In genomic region chr4:6184169-6184568, GRCh38 we compare ENCODE assay signal across 17 cellular contexts. TPM values are rescaled to one million over a fixed set of nuclear protein-coding genes. Genes with fewer than 3 reads are reported as not detected.
DNase-seq lines count a peak whose midpoint lies in the region; ATAC-seq and TF ChIP-seq lines count a peak whose summit lies in the region.
"Had no signal": no experiment of that assay in that cellular context is flagged by ENCODE, and none has a peak within 500 bp of the region (broad histone marks: within the 10 kb centered on the region; RNA-seq: fewer than 3 reads in every experiment).

No MANE protein-coding gene starts in this region.

- no peak overlapping the region for H2AFZ ChIP-seq in mammary epithelial cell (ENCODE audit: low read depth, low read length)

- no peak overlapping the region for H3K27ac ChIP-seq in mammary epithelial cell (ENCODE audit: insufficient read depth, low read depth, low read length)
- H3K27ac ChIP-seq: ovary had no signal

- POLR2A ChIA-PET in activated CD4-positive, alpha-beta memory T cell treated with anti-CD3 and anti-CD28 coated beads, Interleukin-2, amount 10 ng/mL, durations not matched to agents 7 days and 5 days (lab: Charles Lee): interaction anchor here (1.0 to 21.3 kb wide), 8 partner anchors 8 to 49 kb away, joined by 3 to 568 read pairs (median 8); partner anchors contain the start of gene JAKMIP1

- H3K27ac Mint-ChIP-seq in activated T-cell treated with anti-CD3 and anti-CD28 coated beads, Interleukin-2, amount 50 U/mL, for 72 hours: peak overlapping the region; percentile 87
- H3K27ac Mint-ChIP-seq in activated CD4-positive, alpha-beta memory T cell treated with anti-CD3 and anti-CD28 coated beads, Interleukin-2, amount 10 ng/mL, durations not matched to agents 7 days and 5 days: peak overlapping the region; percentile 100

- TF ChIP-seq CTCF in mammary epithelial cell (conservative IDR thresholded peaks at IDR 0.05 in 1 of 2, IDR thresholded peaks at IDR 0.05 in 1 of 2; ENCODE audit: extremely low read depth in 1 of 2, insufficient read depth in 1 of 2, low read depth in 1 of 2, low read length in 2 of 2): no peak

- no peak overlapping the region for H3K9ac ChIP-seq in mammary epithelial cell (ENCODE audit: insufficient read depth, low read length)

- peaks cover 4 to 7% of the 10 kb centered on the region in 2 donors for H3K9me3 Mint-ChIP-seq in activated T-cell treated with anti-CD3 and anti-CD28 coated beads, Interleukin-2, amount 50 U/mL, for 72 hours
- peaks cover 7% of the 10 kb centered on the region for H3K9me3 Mint-ChIP-seq in activated CD4-positive, alpha-beta memory T cell treated with anti-CD3 and anti-CD28 coated beads, Interleukin-2, amount 10 ng/mL, durations not matched to agents 7 days and 5 days

- in situ Hi-C loops in mammary epithelial cell (cut with MboI; ENCODE audit: low sequenced_read_pairs in 2 of 2): no loop called here

- DNase-seq in activated T-cell treated with anti-CD3 and anti-CD28 coated beads, Interleukin-2, amount 50 U/mL, for 72 hours: no peak
- DNase-seq in activated T-cell treated with anti-CD3 and anti-CD28 coated beads, Interleukin-2, amount 50 U/mL, for 1 hour: no peak
- no peak for DNase-seq in activated CD4-positive, alpha-beta memory T cell treated with anti-CD3 and anti-CD28 coated beads, Interleukin-2, amount 10 ng/mL, durations not matched to agents 7 days and 5 days
- DNase-seq in putamen (ENCODE audit: low spot score) (peak; percentile 36), NCI-H345 treated with DMSO at 0.1 percent for 48 hours (lab: John Stamatoyannopoulos, UW; ENCODE audit: unreplicated experiment) (no peak), mammary epithelial cell (no peak)
- no peak for DNase-seq in stimulated activated CD4-positive, alpha-beta T cell treated with anti-CD3 and anti-CD28 coated beads, Interleukin-4, amount 100 ng/mL, for 4 hours
- DNase-seq: amygdala; Calu3; cerebellar nuclear complex; NCI-H146; NCI-H345; ovary; Right ventricle myocardium superior; stimulated activated CD4-positive, alpha-beta T cell treated with anti-CD3 and anti-CD28 coated beads, Interleukin-4, amount 100 ng/mL, for 1 hour; stimulated activated CD8-positive, alpha-beta memory T cell treated with anti-CD3 and anti-CD28 coated beads, Interleukin-4, amount 100 ng/mL, for 48 hours had no signal

- no peaks in the 10 kb centered on the region for H3K27me3 Mint-ChIP-seq in activated T-cell treated with anti-CD3 and anti-CD28 coated beads, Interleukin-2, amount 50 U/mL, for 72 hours (ENCODE audit: low read depth)
- H3K27me3 Mint-ChIP-seq in activated CD4-positive, alpha-beta memory T cell treated with anti-CD3 and anti-CD28 coated beads, Interleukin-2, amount 10 ng/mL, durations not matched to agents 7 days and 5 days: no peaks in the 10 kb centered on the region

- dilution Hi-C loops in mammary epithelial cell (cut with HindIII; ENCODE audit: low sequenced_read_pairs): loop anchor here (5.0 kb wide), 1 partner anchor 42 kb away; no protein-coding TSS in a partner anchor

- no peaks in the 10 kb centered on the region for H4K20me1 ChIP-seq in mammary epithelial cell (ENCODE audit: insufficient read depth, low read length)

- CTCF ChIA-PET in activated CD4-positive, alpha-beta memory T cell treated with anti-CD3 and anti-CD28 coated beads, Interleukin-2, amount 10 ng/mL, durations not matched to agents 7 days and 5 days (lab: Charles Lee): interaction anchor here (1.2 to 6.3 kb wide), 5 partner anchors 11 to 51 kb away, joined by 3 to 62 read pairs (median 4); partner anchors contain the start of gene JAKMIP1
- CTCF ChIA-PET in mammary epithelial cell (lab: Charles Lee; ENCODE audit: low non-redundant PET): no interaction called here

- 69% methylated on average over 2 of the region's 5 CpGs for WGBS in mammary epithelial cell (ENCODE audit: low coverage, missing lambda C conversion rate)

- ATAC-seq in activated T-cell treated with anti-CD3 and anti-CD28 coated beads, Interleukin-2, amount 50 U/mL, for 72 hours (replicated peaks in 1 of 2): peak; percentile 1
- peak; percentile 7 for ATAC-seq in HG02885 (IDR thresholded peaks at IDR 0.05; ENCODE audit: poor library complexity, unreplicated experiment)

- H3K4me3 ChIP-seq in mammary epithelial cell (replicated peaks in 1 of 3; ENCODE audit: insufficient read depth in 1 of 3, low read depth in 2 of 3, low read length in 3 of 3): no peak overlapping the region
- H3K4me3 ChIP-seq: ovary had no signal

- peaks cover 6% of the 10 kb centered on the region for H3K9me3 ChIP-seq in mammary epithelial cell (replicated peaks; ENCODE audit: insufficient read depth, low read length)

- H3K79me2 ChIP-seq in mammary epithelial cell (ENCODE audit: insufficient read depth, low read length): no peaks in the 10 kb centered on the region

- H3K4me1 ChIP-seq in mammary epithelial cell (ENCODE audit: insufficient read depth, low read length): no peaks in the 10 kb centered on the region

- no peaks in the 10 kb centered on the region for H3K27me3 ChIP-seq in mammary epithelial cell (ENCODE audit: insufficient read depth, low read length)
- H3K27me3 ChIP-seq: ovary had no signal

- H3K36me3 Mint-ChIP-seq in activated T-cell treated with anti-CD3 and anti-CD28 coated beads, Interleukin-2, amount 50 U/mL, for 72 hours (ENCODE audit: insufficient read depth in 2 of 2): peaks cover 11 to 24% of the 10 kb centered on the region in 2 donors
- H3K36me3 Mint-ChIP-seq in activated CD4-positive, alpha-beta memory T cell treated with anti-CD3 and anti-CD28 coated beads, Interleukin-2, amount 10 ng/mL, durations not matched to agents 7 days and 5 days (ENCODE audit: low read depth): peaks cover 88% of the 10 kb centered on the region

- H3K4me1 Mint-ChIP-seq in activated T-cell treated with anti-CD3 and anti-CD28 coated beads, Interleukin-2, amount 50 U/mL, for 72 hours (ENCODE audit: low read depth): peaks cover 39% of the 10 kb centered on the region
- peaks cover 96% of the 10 kb centered on the region for H3K4me1 Mint-ChIP-seq in activated CD4-positive, alpha-beta memory T cell treated with anti-CD3 and anti-CD28 coated beads, Interleukin-2, amount 10 ng/mL, durations not matched to agents 7 days and 5 days

- H3K36me3 ChIP-seq in mammary epithelial cell (ENCODE audit: insufficient read depth, low read length): no peaks in the 10 kb centered on the region
- H3K36me3 ChIP-seq: ovary had no signal

- BruUV-seq in mammary epithelial cell (replicated peaks; lab: Mats Ljungman, UMichigan): no TSS peak

- intact Hi-C loops in mammary epithelial cell (cut with micrococcal nuclease): no loop called here

- peak overlapping the region; percentile 15 to 41 for H3K4me3 Mint-ChIP-seq in activated T-cell treated with anti-CD3 and anti-CD28 coated beads, Interleukin-2, amount 50 U/mL, for 72 hours
- no peak overlapping the region for H3K4me3 Mint-ChIP-seq in activated CD4-positive, alpha-beta memory T cell treated with anti-CD3 and anti-CD28 coated beads, Interleukin-2, amount 10 ng/mL, durations not matched to agents 7 days and 5 days

- H3K4me2 ChIP-seq in mammary epithelial cell (ENCODE audit: insufficient read depth, low read depth, low read length): no peak overlapping the region

RNA-seq across cellular contexts. Expression of gene JAKMIP1, which starts 16.2 kb away (rescaled TPM):
- total RNA-seq in activated T-cell treated with anti-CD3 and anti-CD28 coated beads, Interleukin-2, amount 50 U/mL, for 72 hours: 10 to 100 TPM in 1 of 2 donors, 1 to 10 TPM in 1; 9.0 to 33.7 TPM
- 10 to 100 TPM; 43.8 to 44.4 TPM for total RNA-seq in activated CD4-positive, alpha-beta memory T cell treated with anti-CD3 and anti-CD28 coated beads, Interleukin-2, amount 10 ng/mL, durations not matched to agents 7 days and 5 days
- not detected for total RNA-seq in mammary epithelial cell
- polyA plus RNA-seq in mammary epithelial cell: not detected
- polyA minus RNA-seq in mammary epithelial cell: not detected
- total RNA-seq: Calu3, Right ventricle myocardium superior had no signal

Comparison
In these comparisons a context has a peak if more than half of its experiments do, and no peak if none do; other contexts are left out.
1. RNA of gene JAKMIP1, which starts 16.2 kb away (total RNA-seq): 43.8 to 44.4 TPM in activated CD4-positive, alpha-beta memory T cell treated with anti-CD3 and anti-CD28 coated beads, Interleukin-2, amount 10 ng/mL, durations not matched to agents 7 days and 5 days and 9.0 to 33.7 TPM in activated T-cell treated with anti-CD3 and anti-CD28 coated beads, Interleukin-2, amount 50 U/mL, for 72 hours; not detected in mammary epithelial cell; every median in the first group is over 4 times any median in the second.